ENCODE assay signal across 30 cellular contexts in the genomic region with DNA sequence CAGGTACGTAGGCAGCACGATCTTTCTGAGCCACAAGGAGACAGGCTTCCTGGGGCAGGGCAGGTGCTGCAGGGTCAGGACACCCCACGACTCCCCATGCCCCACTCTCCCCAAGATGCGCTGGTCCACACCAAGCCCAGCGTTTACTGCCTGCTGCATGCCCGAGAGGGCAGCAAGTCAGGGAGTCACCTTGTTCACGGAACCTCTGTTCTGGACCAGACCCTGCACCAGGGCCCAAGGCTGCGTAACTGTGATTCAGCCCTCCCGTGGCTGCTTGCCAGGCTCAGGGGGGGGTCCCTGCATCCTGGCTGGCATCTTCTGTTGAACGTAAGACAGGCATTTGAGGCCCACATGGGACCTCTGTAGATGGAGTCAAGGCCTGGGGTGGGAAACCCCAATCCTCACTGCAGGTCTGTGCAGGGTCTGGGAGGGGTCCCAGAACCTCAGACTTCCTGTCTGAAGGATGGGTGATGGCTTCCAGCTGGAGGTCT.
A peak's percentile ranks its signal among the peaks of the same experiment; 100 is the strongest.
DNase-seq lines count a peak whose midpoint lies in the region; ATAC-seq and TF ChIP-seq lines count a peak whose summit lies in the region.
"Had no signal": no experiment of that assay in that cellular context is flagged by ENCODE, and none has a peak within 500 bp of the region (broad histone marks: within the 10 kb centered on the region; RNA-seq: fewer than 3 reads in every experiment).

No MANE protein-coding gene starts in this region.

- TF ChIP-seq CTCF in DND-41 (IDR thresholded peaks at IDR 0.05; ENCODE audit: borderline replicate concordance, extremely low read depth, low read length, poor library complexity, severe bottlenecking) (no peak), esophagus muscularis mucosa (IDR thresholded peaks at IDR 0.05) (no peak), lower leg skin (IDR thresholded peaks at IDR 0.05) (no peak)

- no peak overlapping the region for H3K9ac ChIP-seq in DND-41 (ENCODE audit: low read depth, low read length)

- H3K27ac ChIP-seq in DND-41 (ENCODE audit: low read length) (no peak overlapping the region; the same call in 1 of the 2 replicates), esophagus muscularis mucosa (replicated peaks in 1 of 4) (no peak overlapping the region)
- H3K27ac ChIP-seq: A549, left lung, SJSA1, testis, vagina had no signal

- H3K9me3 ChIP-seq in DND-41 (ENCODE audit: insufficient read depth, low read length, severe bottlenecking) (no peaks in the 10 kb centered on the region), esophagus muscularis mucosa (no peaks in the 10 kb centered on the region)
- H3K9me3 ChIP-seq: A549, left lung, SJSA1, testis, vagina had no signal

- H2AFZ ChIP-seq in DND-41 (ENCODE audit: low read depth, low read length) = no peak overlapping the region

- H4K20me1 ChIP-seq in DND-41 (ENCODE audit: insufficient read depth, low read length) = no peaks in the 10 kb centered on the region

- peak; percentile 47 for ATAC-seq in DND-41 (ENCODE audit: insufficient read depth, low read depth)
- no peak for ATAC-seq in sciatic nerve
- no peak for ATAC-seq in HG03432 (IDR thresholded peaks at IDR 0.05; ENCODE audit: unreplicated experiment)
- ATAC-seq in GM18511 (IDR thresholded peaks at IDR 0.05; ENCODE audit: unreplicated experiment) = no peak
- ATAC-seq: CD8-positive, alpha-beta T cell; effector memory CD8-positive, alpha-beta T cell; GM12878; left lung had no signal

- WGBS in esophagus muscularis mucosa = no CpG with 5 or more reads among the region's 10 CpGs
- WGBS in lower leg skin, 2 donors = 68 to 77% methylated on average over 10 of the region's 10 CpGs

- H3K4me3 ChIP-seq in DND-41 (ENCODE audit: low read depth in 1 of 2, low read length in 2 of 2) (no peak overlapping the region), esophagus muscularis mucosa (no peak overlapping the region), lower leg skin (ENCODE audit: low read depth, poor library complexity, severe bottlenecking) (no peak overlapping the region)
- H3K4me3 ChIP-seq: A549, GM12878, left lung, SJSA1, smooth muscle cell, testis, vagina had no signal

- DNase-seq in activated CD8-positive, alpha-beta memory T cell treated with anti-CD3 and anti-CD28 coated beads for 24 hours = peak; percentile 51
- no peak for DNase-seq in activated CD8-positive, alpha-beta memory T cell treated with anti-CD3 and anti-CD28 coated beads, Interleukin-2, amount 50 U/mL, for 4 hours
- DNase-seq in DND-41 = peak; percentile 43
- DNase-seq in esophagus muscularis mucosa (ENCODE audit: extremely low spot score) = peak; percentile 72
- DNase-seq in sciatic nerve (ENCODE audit: low spot score) = peak; percentile 45
- DNase-seq in lower leg skin (ENCODE audit: low spot score in 2 of 2) = no peak
- DNase-seq: activated B cell treated with CpG ODN at 0.5 μM for 24 hours; activated naive CD8-positive, alpha-beta T cell treated with anti-CD3 and anti-CD28 coated beads, Interleukin-2, amount 10 ng/mL, durations not matched to agents 7 days and 5 days; aorta; cortex of kidney; effector memory CD8-positive, alpha-beta T cell; erythroblast; glutamatergic neuron; naive B cell; NCI-H1092; NCI-H1694; NCI-H2171; NCI-H510A; nucleus accumbens; stimulated activated naive CD4-positive, alpha-beta T cell treated with Interleukin-2 at 50 U/mL for 16 hours; testis had no signal

- H3K36me3 ChIP-seq in DND-41 (ENCODE audit: insufficient read depth, low read length) (no peaks in the 10 kb centered on the region), esophagus muscularis mucosa (no peaks in the 10 kb centered on the region)
- H3K36me3 ChIP-seq: left lung, SJSA1, vagina had no signal

- H3K4me1 ChIP-seq in DND-41 (ENCODE audit: insufficient read depth, low read length) (peaks cover 42% of the 10 kb centered on the region), esophagus muscularis mucosa (no peaks in the 10 kb centered on the region)
- H3K4me1 ChIP-seq: A549, left lung, testis, vagina had no signal

- TF ChIP-seq POLR2A in esophagus muscularis mucosa (IDR thresholded peaks at IDR 0.05; ENCODE audit: low read depth) (no peak), lower leg skin (IDR thresholded peaks at IDR 0.05) (no peak)

- H3K79me2 ChIP-seq in DND-41 (ENCODE audit: insufficient read depth, low read length) = no peaks in the 10 kb centered on the region

- intact Hi-C loops in esophagus muscularis mucosa (cut with DNase I) = no loop called here
- intact Hi-C loops in sciatic nerve (cut with DNase I) = no loop called here
- intact Hi-C loops in lower leg skin (cut with DNase I; ENCODE audit: low total_unique reads) = no loop called here

- TF ChIP-seq EP300 in esophagus muscularis mucosa (IDR thresholded peaks at IDR 0.05) = no peak

- no peaks in the 10 kb centered on the region for H3K27me3 ChIP-seq in DND-41 (ENCODE audit: insufficient read depth, low read length, poor library complexity)
- H3K27me3 ChIP-seq in esophagus muscularis mucosa = peaks cover 0 to 47% (median 0%) of the 10 kb centered on the region in 4 donors
- H3K27me3 ChIP-seq: SJSA1, testis, vagina had no signal

- H3K4me2 ChIP-seq in DND-41 (ENCODE audit: insufficient read depth, low read length) = no peak overlapping the region
- H3K4me2 ChIP-seq: A549, smooth muscle cell had no signal

Comparison
In these comparisons a context has a peak if more than half of its experiments do, and no peak if none do; other contexts are left out.
1. DNase-seq: peak in activated CD8-positive, alpha-beta memory T cell treated with anti-CD3 and anti-CD28 coated beads for 24 hours (single experiment), DND-41 (single experiment), esophagus muscularis mucosa (single experiment) and sciatic nerve (single experiment); none in activated CD8-positive, alpha-beta memory T cell treated with anti-CD3 and anti-CD28 coated beads, Interleukin-2, amount 50 U/mL, for 4 hours (single experiment) and lower leg skin (0 of 2).